Comparison of ENCODE assay signal across 1 cellular context in genomic region chr7:7790041-7790751, GRCh38.
TF ChIP-seq lines count a peak whose summit lies in the region.

No MANE protein-coding gene starts in this region.

TF ChIP-seq in H1, 55 proteins besides CTCF, POLR2A, EP300 and RAD21:
- TF ChIP-seq KDM4A (IDR thresholded peaks at IDR 0.05; ENCODE audit: low read depth, low read length, severe bottlenecking) (no peak), TEAD4 (IDR thresholded peaks at IDR 0.05; ENCODE audit: low read depth, low read length) (peak; percentile 27; the same call in 1 of the 2 replicates)
